In the genomic region with DNA sequence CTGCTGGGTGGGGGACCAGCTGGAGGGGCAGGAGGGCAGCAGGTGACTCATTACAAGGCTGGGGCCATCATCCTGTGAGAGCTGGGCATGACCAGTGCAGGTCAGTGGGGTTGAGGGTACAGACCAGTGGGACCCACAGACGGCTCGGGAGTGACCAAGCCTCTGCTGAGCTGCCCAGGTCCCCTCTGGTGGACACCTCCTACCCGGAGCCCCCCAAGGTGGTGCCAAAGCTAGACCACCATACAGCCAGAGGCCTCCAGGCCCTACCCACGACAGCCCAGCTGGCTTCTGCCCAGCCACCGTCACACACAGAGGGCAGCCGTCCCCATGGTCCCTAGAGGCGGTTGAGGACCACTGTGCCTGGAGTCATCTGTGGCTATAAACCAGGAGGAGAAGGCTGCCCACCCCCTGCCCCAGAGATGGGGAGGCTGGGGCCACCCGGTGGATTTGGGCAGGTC, we compare ENCODE assay signal across 22 cellular contexts. TPM values are rescaled to one million over a fixed set of nuclear protein-coding genes. Genes with fewer than 3 reads are reported as not detected.
DNase-seq lines count a peak whose midpoint lies in the region; ATAC-seq and TF ChIP-seq lines count a peak whose summit lies in the region.
"Had no signal": no experiment of that assay in that cellular context is flagged by ENCODE, and none has a peak within 500 bp of the region (broad histone marks: within the 10 kb centered on the region; RNA-seq: fewer than 3 reads in every experiment).

No MANE protein-coding gene starts in this region.

- no peaks in the 10 kb centered on the region for H3K36me3 Mint-ChIP-seq in CD8-positive, alpha-beta memory T cell
- no peaks in the 10 kb centered on the region for H3K36me3 Mint-ChIP-seq in naive B cell
- H3K36me3 Mint-ChIP-seq: natural killer cell treated with Interleukin-12 subunit alpha and Interleukin-12 subunit beta and Interleukin-15 and Interleukin-18, amount 100 ng/mL, for 72 hours had no signal

- H3K4me3 Mint-ChIP-seq in CD8-positive, alpha-beta memory T cell = no peak overlapping the region
- H3K4me3 Mint-ChIP-seq in naive B cell = no peak overlapping the region
- H3K4me3 Mint-ChIP-seq: activated naive CD8-positive, alpha-beta T cell treated with anti-CD3 and anti-CD28 coated beads, Interleukin-2, amount 50 U/mL, for 24 hours; H9 had no signal

- H3K9me2 ChIP-seq in SU-DHL-6 (replicated peaks; ENCODE audit: insufficient read depth, low read length) = no peaks in the 10 kb centered on the region

- H3K4me1 ChIP-seq in CD8-positive, alpha-beta memory T cell (ENCODE audit: insufficient read depth, low read length) = peaks cover 57% of the 10 kb centered on the region

- peaks cover 0 to 3% (median 0%) of the 10 kb centered on the region in 5 donors for H3K9me3 Mint-ChIP-seq in CD8-positive, alpha-beta memory T cell
- H3K9me3 Mint-ChIP-seq in naive B cell = peaks cover 0 to 4% (median 0%) of the 10 kb centered on the region in 7 donors
- H3K9me3 Mint-ChIP-seq: activated naive CD8-positive, alpha-beta T cell treated with anti-CD3 and anti-CD28 coated beads, Interleukin-2, amount 50 U/mL, for 24 hours; H9; natural killer cell treated with Interleukin-12 subunit alpha and Interleukin-12 subunit beta and Interleukin-15 and Interleukin-18, amount 100 ng/mL, for 72 hours had no signal

- peak overlapping the region in 1 of 8 donors; percentile 47 for H3K27ac Mint-ChIP-seq in CD8-positive, alpha-beta memory T cell
- H3K27ac Mint-ChIP-seq in naive B cell = peak overlapping the region in 4 of 6 donors; percentile 85 to 96 (median 94)
- H3K27ac Mint-ChIP-seq: activated naive CD8-positive, alpha-beta T cell treated with anti-CD3 and anti-CD28 coated beads, Interleukin-2, amount 50 U/mL, for 24 hours; H9 had no signal

- no peaks in the 10 kb centered on the region for H4K20me1 ChIP-seq in SU-DHL-6 (ENCODE audit: low read depth, low read length)

- H3K27me3 ChIP-seq in CD8-positive, alpha-beta memory T cell (ENCODE audit: insufficient read depth, low read length, poor library complexity, severe bottlenecking) = no peaks in the 10 kb centered on the region
- no peaks in the 10 kb centered on the region for H3K27me3 ChIP-seq in SU-DHL-6 (ENCODE audit: low read length)
- H3K27me3 ChIP-seq: brain microvascular endothelial cell, transverse colon had no signal

- no peaks in the 10 kb centered on the region for H3K27me3 Mint-ChIP-seq in CD8-positive, alpha-beta memory T cell
- H3K27me3 Mint-ChIP-seq in naive B cell = no peaks in the 10 kb centered on the region
- H3K27me3 Mint-ChIP-seq: stimulated activated naive B cell treated with anti-CD40 and anti-IgM and Interleukin-4, amounts not matched to agents 10 μg/mL and 1 μg/mL and 100 μg/mL, for 72 hours had no signal

- POLR2A ChIA-PET in CD8-positive, alpha-beta memory T cell (lab: Charles Lee) = interaction anchor here (0.6 kb wide), 1 partner anchor 11 kb away, joined by 6 read pairs; no protein-coding TSS in a partner anchor

- H3K4me3 ChIP-seq in CD8-positive, alpha-beta memory T cell (ENCODE audit: low read length) = no peak overlapping the region
- no peak overlapping the region for H3K4me3 ChIP-seq in SU-DHL-6 (ENCODE audit: insufficient read depth, low read length, poor library complexity, severe bottlenecking)
- H3K4me3 ChIP-seq in foreskin fibroblast (ENCODE audit: low read depth in 1 of 2, low read length in 2 of 2) = no peak overlapping the region
- H3K4me3 ChIP-seq: transverse colon had no signal

- H3K9me3 ChIP-seq in CD8-positive, alpha-beta memory T cell (ENCODE audit: low read length) = no peaks in the 10 kb centered on the region
- no peaks in the 10 kb centered on the region for H3K9me3 ChIP-seq in SU-DHL-6 (ENCODE audit: insufficient read depth, low read length)
- H3K9me3 ChIP-seq: transverse colon had no signal

- no peaks in the 10 kb centered on the region for H3K36me3 ChIP-seq in CD8-positive, alpha-beta memory T cell (ENCODE audit: insufficient read depth, low read length)
- H3K36me3 ChIP-seq in SU-DHL-6 (ENCODE audit: low read length) = no peaks in the 10 kb centered on the region
- H3K36me3 ChIP-seq: brain microvascular endothelial cell, transverse colon, WERI-Rb-1 had no signal

- H3F3A ChIP-seq in SU-DHL-6 (ENCODE audit: insufficient read depth) = peaks cover 8% of the 10 kb centered on the region; the same call in 1 of the 2 replicates

- TF ChIP-seq CTCF in SU-DHL-6 (IDR thresholded peaks at IDR 0.05; ENCODE audit: insufficient read depth, low read length, poor library complexity, severe bottlenecking) (no peak), foreskin fibroblast (IDR thresholded peaks at IDR 0.05; ENCODE audit: low read depth, low read length) (no peak)

- ATAC-seq in naive B cell (ENCODE audit: low read depth in 2 of 2) = no peak
- no peak for ATAC-seq in GM21619 (IDR thresholded peaks at IDR 0.05; ENCODE audit: unreplicated experiment)
- ATAC-seq: activated naive CD8-positive, alpha-beta T cell treated with anti-CD3 and anti-CD28 coated beads, Interleukin-2, amount 50 U/mL, for 24 hours; HepG2; natural killer cell treated with Interleukin-12 subunit alpha and Interleukin-12 subunit beta and Interleukin-15 and Interleukin-18, amount 100 ng/mL, for 72 hours; stimulated activated naive B cell treated with anti-CD40 and anti-IgM and Interleukin-4, amounts not matched to agents 10 μg/mL and 1 μg/mL and 100 μg/mL, for 72 hours had no signal

- CTCF ChIA-PET in CD8-positive, alpha-beta memory T cell (lab: Charles Lee) = interaction anchor here (0.9 to 1.2 kb wide), 4 partner anchors 11 to 376 kb away, joined by 3 to 5 read pairs (median 3); no protein-coding TSS in a partner anchor

- DNase-seq in CD8-positive, alpha-beta memory T cell = peak in 1 of 5 donors; percentile 45
- DNase-seq in HT-29 (ENCODE audit: low spot score) (peak; percentile 54), naive B cell (no peak), D341Med (ENCODE audit: low spot score) (no peak), foreskin fibroblast (no peak)
- DNase-seq: brain microvascular endothelial cell; DMS 273 treated with DMSO at 0.1 percent for 48 hours; foreskin melanocyte; GDM1; kidney; MV-4-11; NCI-H187 treated with DMSO at 0.1 percent for 48 hours; NCI-H345; stimulated activated naive B cell treated with anti-CD40 and anti-IgM and Interleukin-4, amounts not matched to agents 10 μg/mL and 1 μg/mL and 100 μg/mL, for 72 hours had no signal

- H3K27ac ChIP-seq in CD8-positive, alpha-beta memory T cell (ENCODE audit: low read depth, low read length) = peak overlapping the region; percentile 55
- H3K27ac ChIP-seq in SU-DHL-6 (ENCODE audit: low read depth, low read length) = 0 out of 2 replicates have a peak overlapping the region, but pooled peaks have one; percentile 13
- H3K27ac ChIP-seq: brain microvascular endothelial cell, WERI-Rb-1 had no signal

- H3K79me2 ChIP-seq in SU-DHL-6 (ENCODE audit: insufficient read depth, low read length) = no peaks in the 10 kb centered on the region

- no peak overlapping the region for H3K4me2 ChIP-seq in SU-DHL-6 (ENCODE audit: low read depth, low read length, poor library complexity, severe bottlenecking)

- no peak overlapping the region for H3K9ac ChIP-seq in SU-DHL-6 (ENCODE audit: low read length)

- peaks cover 39 to 64% (median 47%) of the 10 kb centered on the region in 3 donors for H3K4me1 Mint-ChIP-seq in CD8-positive, alpha-beta memory T cell
- H3K4me1 Mint-ChIP-seq in naive B cell = peaks cover 47 to 72% (median 66%) of the 10 kb centered on the region in 3 donors

- no peak overlapping the region for H2AFZ ChIP-seq in SU-DHL-6 (ENCODE audit: low read depth, low read length, severe bottlenecking)

RNA-seq across cellular contexts. Expression of gene MYEOV, which starts 0.7 kb away (rescaled TPM):
- total RNA-seq in CD8-positive, alpha-beta memory T cell = under 1 TPM in 1 of 2 experiments, not detected in 1; 0.89 TPM
- not detected for polyA plus RNA-seq in CD8-positive, alpha-beta memory T cell
- 97.2 and 98.4 TPM in 2 replicates for total RNA-seq in HT-29 (2014; rRNA removed; shearing (Covaris generic))
- polyA plus RNA-seq in naive B cell (ENCODE audit: low read depth in 6 of 6) = under 1 TPM in 1 of 6 donors, not detected in 5; 0.25 TPM
- total RNA-seq: natural killer cell treated with Interleukin-12 subunit alpha and Interleukin-12 subunit beta and Interleukin-15 and Interleukin-18, amount 100 ng/mL, for 72 hours had no signal

Comparison
In these comparisons a context has a peak if more than half of its experiments do, and no peak if none do; other contexts are left out.
1. RNA of gene MYEOV, which starts 0.7 kb away (total RNA-seq): 97.2 to 98.4 TPM in HT-29; 0.89 TPM in CD8-positive, alpha-beta memory T cell; every median in the first group is over 10 times any median in the second.